In the genomic region with DNA sequence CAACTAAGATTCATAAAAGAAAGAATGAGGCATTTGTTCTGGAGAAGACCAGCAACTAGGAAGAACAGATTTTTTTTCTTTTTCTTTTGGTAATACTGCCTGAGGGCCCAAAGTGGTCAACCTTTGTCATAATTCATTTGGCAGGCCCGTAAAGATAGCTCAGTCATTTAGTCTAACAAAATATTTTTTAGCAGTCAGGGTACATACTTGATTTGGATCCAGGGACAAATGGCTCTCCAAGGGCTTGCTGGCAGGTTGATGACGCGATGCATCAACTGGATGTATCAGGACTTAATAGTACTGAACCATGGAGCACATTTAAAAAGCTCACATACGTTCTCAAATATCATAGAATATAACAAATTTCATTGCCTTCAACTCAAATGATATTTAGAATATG, we compare ENCODE assay signal across 20 cellular contexts.
"Had no signal": no experiment of that assay in that cellular context is flagged by ENCODE, and none has a peak within 500 bp of the region (broad histone marks: within the 10 kb centered on the region; RNA-seq: fewer than 3 reads in every experiment).

No MANE protein-coding gene starts in this region.

- FAIRE-seq: colon, keratinocyte, pancreas had no signal

- ATAC-seq: foreskin keratinocyte, natural killer cell, pancreas had no signal

- H3K27ac ChIP-seq: dorsolateral prefrontal cortex, foreskin keratinocyte, pancreas, tibial nerve, WERI-Rb-1 had no signal

- DNase-seq: activated CD4-positive, alpha-beta T cell treated with anti-CD3 and anti-CD28 coated beads for 1 hour; activated CD8-positive, alpha-beta memory T cell treated with anti-CD3 and anti-CD28 coated beads for 24 hours; activated gamma-delta T cell treated with Interleukin-2 at 50 U/mL for 16 hours; amniotic stem cell; central memory CD4-positive, alpha-beta T cell; dorsolateral prefrontal cortex; foreskin keratinocyte; natural killer cell; pancreas; stimulated activated CD4-positive, alpha-beta T cell treated with anti-CD3 and anti-CD28 coated beads, Interleukin-12 subunit alpha, Interleukin-12 subunit beta, amount 100 ng/mL, for 4 hours; stimulated activated CD4-positive, alpha-beta T cell treated with anti-CD3 and anti-CD28 coated beads, Interleukin-1b, Interleukin-23, amount 100 ng/mL, for 48 hours; stimulated activated CD8-positive, alpha-beta memory T cell treated with anti-CD3 and anti-CD28 coated beads, Interleukin-4, amount 100 ng/mL, for 48 hours; stimulated activated naive CD4-positive, alpha-beta T cell; SW 1271; T-helper 2 cell; WERI-Rb-1 had no signal

- H3K9me3 ChIP-seq: pancreas, tibial nerve, uterus had no signal

- H3K4me3 ChIP-seq: dorsolateral prefrontal cortex, pancreas, tibial nerve, uterus had no signal

- H3K27me3 ChIP-seq: dorsolateral prefrontal cortex, foreskin keratinocyte, pancreas, tibial nerve, uterus had no signal

- H3K36me3 ChIP-seq: pancreas, tibial nerve, uterus, WERI-Rb-1 had no signal

- H3K4me1 ChIP-seq: foreskin keratinocyte, pancreas had no signal
